1 cellular context compared by ENCODE assay signal in genomic region chr5:134550271-134551214, GRCh38.
TF ChIP-seq lines count a peak whose summit lies in the region.

No MANE protein-coding gene starts in this region.

TF ChIP-seq in K562, 482 proteins besides CTCF, POLR2A, EP300 and RAD21 (continued from another document):
- no peak for TF ChIP-seq HINFP (tag; conservative IDR thresholded peaks at IDR 0.05; ENCODE audit: low read depth)
- no peak for TF ChIP-seq TEAD1 (CRISPR knock-in tag; IDR thresholded peaks at IDR 0.05)
- TF ChIP-seq HNRNPUL1 (IDR thresholded peaks at IDR 0.05; ENCODE audit: low read length), result no peak
- TF ChIP-seq SIN3B (IDR thresholded peaks at IDR 0.05; ENCODE audit: low read depth), result no peak
- TF ChIP-seq ZNF253 (CRISPR knock-in tag; conservative IDR thresholded peaks at IDR 0.05), result no peak
- TF ChIP-seq KLF10 (CRISPR knock-in tag; IDR thresholded peaks at IDR 0.05), result no peak
